1 cellular context compared by ENCODE assay signal in genomic region chr14:91155626-91156089, GRCh38.
TF ChIP-seq lines count a peak whose summit lies in the region.

No MANE protein-coding gene starts in this region.

TF ChIP-seq in GM23338, 12 proteins besides CTCF, POLR2A, EP300 and RAD21 (continued from another document):
- TF ChIP-seq REST (IDR thresholded peaks at IDR 0.05; ENCODE audit: unreplicated experiment): no peak
- no peak for TF ChIP-seq CREB1 (CRISPR knock-in tag; IDR thresholded peaks at IDR 0.05; ENCODE audit: low read depth)
- TF ChIP-seq STAT1 (IDR thresholded peaks at IDR 0.05; ENCODE audit: unreplicated experiment): no peak
- TF ChIP-seq JUNB (IDR thresholded peaks at IDR 0.05; ENCODE audit: unreplicated experiment): no peak
- TF ChIP-seq ZNF331 (CRISPR knock-in tag; IDR thresholded peaks at IDR 0.05; ENCODE audit: low read depth): no peak
- TF ChIP-seq EZH2phosphoT487 (IDR thresholded peaks at IDR 0.05; ENCODE audit: unreplicated experiment): no peak
